28 cellular contexts compared by ENCODE assay signal in genomic region chr2:101040761-101041160, GRCh38. TPM values are rescaled to one million over a fixed set of nuclear protein-coding genes. Genes with fewer than 3 reads are reported as not detected.
A peak's percentile ranks its signal among the peaks of the same experiment; 100 is the strongest.
DNase-seq lines count a peak whose midpoint lies in the region; ATAC-seq and TF ChIP-seq lines count a peak whose summit lies in the region.
"Had no signal": no experiment of that assay in that cellular context is flagged by ENCODE, and none has a peak within 500 bp of the region (broad histone marks: within the 10 kb centered on the region; RNA-seq: fewer than 3 reads in every experiment).

No MANE protein-coding gene starts in this region.

- H2AFZ ChIP-seq in PC-9: no peak overlapping the region

- intact Hi-C loops in heart left ventricle (cut with DNase I): loop anchor here in 1 of 10 donors (10.0 kb wide), 1 partner anchor 64 kb away; no protein-coding TSS in a partner anchor
- intact Hi-C loops in gastrocnemius medialis (cut with DNase I; ENCODE audit: low total_unique reads): no loop called here
- intact Hi-C loops in PC-9 (cut with micrococcal nuclease; ENCODE audit: unreplicated experiment): no loop called here

- H3K4me3 ChIP-seq in heart left ventricle: no peak overlapping the region
- no peak overlapping the region for H3K4me3 ChIP-seq in gastrocnemius medialis
- H3K4me3 ChIP-seq in PC-9: no peak overlapping the region
- H3K4me3 ChIP-seq: ovary, smooth muscle cell, testis had no signal

- TF ChIP-seq POLR2A in heart left ventricle (IDR thresholded peaks at IDR 0.05) (no peak), gastrocnemius medialis (IDR thresholded peaks at IDR 0.05) (no peak)

- peaks cover 0 to 30% (median 3%) of the 10 kb centered on the region in 12 donors for H3K4me1 ChIP-seq in heart left ventricle
- peaks cover 0 to 4% of the 10 kb centered on the region in 2 donors for H3K4me1 ChIP-seq in gastrocnemius medialis
- no peaks in the 10 kb centered on the region for H3K4me1 ChIP-seq in PC-9 (replicated peaks; ENCODE audit: insufficient read depth)
- H3K4me1 ChIP-seq: testis had no signal

- CTCF ChIA-PET in PC-9 (lab: Charles Lee): no interaction called here

- POLR2A ChIA-PET in PC-9 (lab: Charles Lee; ENCODE audit: unreplicated experiment): no interaction called here

- H3K9me3 ChIP-seq in heart left ventricle (no peaks in the 10 kb centered on the region), gastrocnemius medialis (no peaks in the 10 kb centered on the region), PC-9 (ENCODE audit: insufficient read depth, low read depth) (no peaks in the 10 kb centered on the region)
- H3K9me3 ChIP-seq: ovary, testis had no signal

- no peaks in the 10 kb centered on the region for H3K9me2 ChIP-seq in PC-9 (ENCODE audit: insufficient read depth)

- peaks cover 19% of the 10 kb centered on the region for H3F3A ChIP-seq in PC-9 (ENCODE audit: insufficient read depth, low read depth)

- ATAC-seq in SK-N-SH treated with all-trans-retinoic acid at 6 μM for 48 hours (peak; percentile 80), heart left ventricle (peak; percentile 21 to 47 (median 40)), gastrocnemius medialis (no peak)
- ATAC-seq: effector memory CD8-positive, alpha-beta T cell; natural killer cell treated with Interleukin-12 subunit alpha and Interleukin-12 subunit beta and Interleukin-15 and Interleukin-18, amount 100 ng/mL, for 72 hours; PC-3 had no signal

- H3K36me3 ChIP-seq in heart left ventricle: peaks cover 0 to 54% (median 40%) of the 10 kb centered on the region in 9 donors
- peaks cover 2 to 51% of the 10 kb centered on the region in 2 donors for H3K36me3 ChIP-seq in gastrocnemius medialis
- peaks cover 17% of the 10 kb centered on the region; the same call in 1 of the 2 replicates for H3K36me3 ChIP-seq in PC-9 (ENCODE audit: low read depth)
- H3K36me3 ChIP-seq: ovary had no signal

- H3K4me2 ChIP-seq in PC-9: no peak overlapping the region
- H3K4me2 ChIP-seq: smooth muscle cell had no signal

- TF ChIP-seq CTCF in heart left ventricle (IDR thresholded peaks at IDR 0.05) (no peak), gastrocnemius medialis (IDR thresholded peaks at IDR 0.05 in 4 of 5, conservative IDR thresholded peaks at IDR 0.05 in 1 of 5) (no peak), PC-9 (conservative IDR thresholded peaks at IDR 0.05) (no peak)

- no TSS peak for BruUV-seq in PC-9 (replicated peaks; lab: Mats Ljungman, UMichigan)

- H3K27me3 ChIP-seq in heart left ventricle (no peaks in the 10 kb centered on the region), gastrocnemius medialis (no peaks in the 10 kb centered on the region), PC-9 (ENCODE audit: insufficient read depth, low read depth) (no peaks in the 10 kb centered on the region)
- H3K27me3 ChIP-seq: ovary, testis had no signal

- H3K79me2 ChIP-seq in PC-9 (ENCODE audit: low read depth): peaks cover 6% of the 10 kb centered on the region; the same call in 1 of the 2 replicates

- in situ Hi-C loops in gastrocnemius medialis (cut with MboI; ENCODE audit: low sequenced_read_pairs in 4 of 4): loop anchor here in 1 of 4 donors (10.0 kb wide), 1 partner anchor 94 kb away; no protein-coding TSS in a partner anchor

- WGBS in heart left ventricle, 4 donors: 78 to 89% (median 83%) methylated on average over 6 of the region's 6 CpGs

- DNase-seq in NOMO-1 treated with DMSO at 0.1 percent for 48 hours (lab: John Stamatoyannopoulos, UW; ENCODE audit: unreplicated experiment) (peak; percentile 16), NOMO-1 treated with dmso at 0.1 percent for 144 hours (lab: John Stamatoyannopoulos, UW; ENCODE audit: unreplicated experiment) (no peak), heart left ventricle (no peak), gastrocnemius medialis (no peak), PC-9 (no peak), islet precursor cell (no peak), DMS 273 treated with DMSO at 0.1 percent for 48 hours (lab: John Stamatoyannopoulos, UW) (no peak)
- DNase-seq: 8988T; activated B cell treated with CpG ODN at 0.5 μM for 24 hours; activated CD4-positive, alpha-beta T cell treated with anti-CD3 and anti-CD28 coated beads, Interleukin-2, amount 10 ng/mL, durations not matched to agents 7 days and 5 days; activated gamma-delta T cell treated with Interleukin-2 at 50 U/mL for 16 hours; activated T-cell treated with anti-CD3 and anti-CD28 coated beads, Interleukin-2, amount 50 U/mL, for 24 hours; CD4-positive, alpha-beta T cell; central memory CD4-positive, alpha-beta T cell; effector memory CD8-positive, alpha-beta T cell; GOT3; HFFc6; NCI-H1092; NCI-H1694; ovary; PC-3; retina; SHP77; stimulated activated CD4-positive, alpha-beta T cell treated with anti-CD3 and anti-CD28 coated beads, Interleukin-1b, Interleukin-23, amount 100 ng/mL, for 48 hours; testis had no signal

- H3K27ac ChIP-seq in heart left ventricle (peak overlapping the region in 2 of 12 donors; percentile 8 to 66), gastrocnemius medialis (peak overlapping the region; percentile 30 to 55 (median 44)), PC-9 (no peak overlapping the region)
- H3K27ac ChIP-seq: ovary, testis had no signal

- no peaks in the 10 kb centered on the region for H4K20me1 ChIP-seq in PC-9 (ENCODE audit: insufficient read depth)

TF ChIP-seq in SK-N-SH treated with all-trans-retinoic acid at 6 μM for 48 hours, 23 proteins besides CTCF, POLR2A, EP300 and RAD21 (continues in another document):
- TF ChIP-seq, protein P1, sequence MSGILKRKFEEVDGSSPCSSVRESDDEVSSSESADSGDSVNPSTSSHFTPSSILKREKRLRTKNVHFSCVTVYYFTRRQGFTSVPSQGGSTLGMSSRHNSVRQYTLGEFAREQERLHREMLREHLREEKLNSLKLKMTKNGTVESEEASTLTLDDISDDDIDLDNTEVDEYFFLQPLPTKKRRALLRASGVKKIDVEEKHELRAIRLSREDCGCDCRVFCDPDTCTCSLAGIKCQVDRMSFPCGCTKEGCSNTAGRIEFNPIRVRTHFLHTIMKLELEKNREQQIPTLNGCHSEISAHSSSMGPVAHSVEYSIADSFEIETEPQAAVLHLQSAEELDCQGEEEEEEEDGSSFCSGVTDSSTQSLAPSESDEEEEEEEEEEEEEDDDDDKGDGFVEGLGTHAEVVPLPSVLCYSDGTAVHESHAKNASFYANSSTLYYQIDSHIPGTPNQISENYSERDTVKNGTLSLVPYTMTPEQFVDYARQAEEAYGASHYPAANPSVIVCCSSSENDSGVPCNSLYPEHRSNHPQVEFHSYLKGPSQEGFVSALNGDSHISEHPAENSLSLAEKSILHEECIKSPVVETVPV (CRISPR knock-in tag; IDR thresholded peaks at IDR 0.05): no peak
- TF ChIP-seq TCF4 (CRISPR knock-in tag; IDR thresholded peaks at IDR 0.05; ENCODE audit: borderline replicate concordance): peak; percentile 55
- TF ChIP-seq POU6F1 (CRISPR knock-in tag; IDR thresholded peaks at IDR 0.05; ENCODE audit: borderline replicate concordance, low read depth): no peak
- TF ChIP-seq ESRRG (CRISPR knock-in tag; IDR thresholded peaks at IDR 0.05): no peak
- peak; percentile 37; the same call in 1 of the 2 replicates for TF ChIP-seq SNAI2 (CRISPR knock-in tag; IDR thresholded peaks at IDR 0.05)
- no peak for TF ChIP-seq GLIS3 (CRISPR knock-in tag; IDR thresholded peaks at IDR 0.05)
- no peak for TF ChIP-seq ZNF565 (CRISPR knock-in tag; conservative IDR thresholded peaks at IDR 0.05; ENCODE audit: low read depth)
- no peak for TF ChIP-seq RARB (CRISPR knock-in tag; IDR thresholded peaks at IDR 0.05)
- TF ChIP-seq ZC3H10 (CRISPR knock-in tag; IDR thresholded peaks at IDR 0.05): no peak
- no peak for TF ChIP-seq TSHZ2 (CRISPR knock-in tag; IDR thresholded peaks at IDR 0.05)

RNA-seq across cellular contexts. Expression of gene RPL31, which starts 38.7 kb away (rescaled TPM):
- 100 to 1,000 TPM; 383 to 838 (median 747) TPM for total RNA-seq in heart left ventricle
- 1,000 to 10,000 TPM; 3,477 to 3,831 TPM for polyA plus RNA-seq in heart left ventricle
- 100 to 1,000 TPM; 572 to 825 (median 762) TPM for total RNA-seq in gastrocnemius medialis
- 1,090 and 1,251 TPM in 2 replicates for total RNA-seq in PC-9 (2021)

Comparison
In these comparisons a context has a peak if more than half of its experiments do, and no peak if none do; other contexts are left out.
1. ATAC-seq: peak in SK-N-SH treated with all-trans-retinoic acid at 6 μM for 48 hours (single experiment) and heart left ventricle (4 of 4); none in gastrocnemius medialis (0 of 2).